In the genomic region with DNA sequence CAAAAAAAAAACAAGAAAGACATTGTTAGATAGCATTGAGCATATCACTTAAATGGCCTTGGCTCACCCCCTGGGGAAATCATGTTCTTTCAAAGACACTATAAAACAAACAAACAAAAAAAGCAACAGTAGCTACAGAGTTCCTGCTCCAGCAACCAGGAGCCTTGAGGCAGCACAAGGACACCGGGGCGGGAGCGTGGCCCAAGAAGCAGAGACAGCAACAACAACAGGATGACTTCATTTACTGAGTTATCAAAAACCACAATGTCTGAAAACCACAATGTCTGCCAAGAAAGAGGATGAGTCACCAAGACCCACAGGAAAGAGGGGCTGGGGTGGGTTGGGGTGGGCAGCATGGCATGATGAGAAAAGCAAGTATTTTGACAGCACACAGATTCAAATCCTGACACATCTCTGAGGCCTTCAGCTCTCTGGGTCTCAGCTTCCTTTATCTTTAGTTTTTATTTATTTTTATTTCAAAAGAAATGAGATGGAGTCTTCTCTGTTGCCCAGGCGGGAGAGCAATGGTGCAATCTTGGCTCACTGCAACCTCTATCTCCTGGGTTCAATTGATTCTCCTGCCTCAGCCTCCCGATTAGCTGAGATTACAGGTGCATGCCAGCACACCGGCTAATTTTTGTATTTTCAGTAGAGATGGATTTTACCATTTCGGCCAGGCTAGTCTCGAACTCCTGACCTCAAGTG, we compare ENCODE assay signal across 8 cellular contexts. TPM values are rescaled to one million over a fixed set of nuclear protein-coding genes. Genes with fewer than 3 reads are reported as not detected.
A peak's percentile ranks its signal among the peaks of the same experiment; 100 is the strongest.
DNase-seq lines count a peak whose midpoint lies in the region; ATAC-seq, FAIRE-seq and TF ChIP-seq lines count a peak whose summit lies in the region.

No MANE protein-coding gene starts in this region.

- POLR2A ChIA-PET in endothelial cell of umbilical vein (lab: Charles Lee) = interaction anchor here (0.6 kb wide), 1 partner anchor 169 kb away, joined by 11 read pairs; no protein-coding TSS in a partner anchor

- H3K27ac ChIP-seq in MM.1S (ENCODE audit: low read length) (peak overlapping the region; percentile 46; the same call in 1 of the 2 replicates), endothelial cell of umbilical vein (ENCODE audit: insufficient read depth, low read depth, low read length) (peak overlapping the region; percentile 42)

- H3K9me2 ChIP-seq in MM.1S (replicated peaks; ENCODE audit: insufficient read depth, low read length) = no peaks in the 10 kb centered on the region

- H3K4me3 Mint-ChIP-seq in activated CD4-positive, alpha-beta T cell treated with anti-CD3 and anti-CD28 coated beads, Interleukin-2, amount 10 ng/mL, durations not matched to agents 24 days and 14 days = peak overlapping the region; percentile 76

- peak; percentile 75 for DNase-seq in AG09309 (ENCODE audit: low read depth)
- peak; percentile 75 for DNase-seq in MM.1S
- peak; percentile 91 for DNase-seq in activated CD4-positive, alpha-beta T cell treated with anti-CD3 and anti-CD28 coated beads, Interleukin-2, amount 10 ng/mL, durations not matched to agents 24 days and 14 days
- DNase-seq in endothelial cell of umbilical vein (ENCODE audit: low read depth, low spot score) = peak; percentile 93
- DNase-seq in cortex of kidney (lab: John Stamatoyannopoulos, UW) = no peak

- H3K9ac ChIP-seq in MM.1S (ENCODE audit: low read length) (0 out of 2 replicates have a peak overlapping the region, but pooled peaks have one; percentile 9), endothelial cell of umbilical vein (replicated peaks; ENCODE audit: extremely low read depth, insufficient read depth, low read length) (peak overlapping the region; percentile 10), skeletal muscle satellite cell (ENCODE audit: low read depth, low read length) (no peak overlapping the region)

- peaks cover 1% of the 10 kb centered on the region for H3K36me3 Mint-ChIP-seq in activated CD4-positive, alpha-beta T cell treated with anti-CD3 and anti-CD28 coated beads, Interleukin-2, amount 10 ng/mL, durations not matched to agents 24 days and 14 days (ENCODE audit: low read depth)

- H3K27ac Mint-ChIP-seq in activated CD4-positive, alpha-beta T cell treated with anti-CD3 and anti-CD28 coated beads, Interleukin-2, amount 10 ng/mL, durations not matched to agents 24 days and 14 days = peak overlapping the region; percentile 95

- ATAC-seq in HG02840 (IDR thresholded peaks at IDR 0.05; ENCODE audit: low FRiP score, unreplicated experiment) (no peak), HG03159 (IDR thresholded peaks at IDR 0.05; ENCODE audit: unreplicated experiment) (no peak)

- H2AFZ ChIP-seq in MM.1S (ENCODE audit: low read length) (peak overlapping the region; percentile 60), endothelial cell of umbilical vein (ENCODE audit: low read depth, low read length) (no peak overlapping the region)

- peaks cover 2% of the 10 kb centered on the region for H3K27me3 Mint-ChIP-seq in activated CD4-positive, alpha-beta T cell treated with anti-CD3 and anti-CD28 coated beads, Interleukin-2, amount 10 ng/mL, durations not matched to agents 24 days and 14 days

- no peaks in the 10 kb centered on the region for H3F3A ChIP-seq in MM.1S (ENCODE audit: insufficient read depth, low read length)

- H3K79me2 ChIP-seq in MM.1S (ENCODE audit: low read length) (no peaks in the 10 kb centered on the region), endothelial cell of umbilical vein (ENCODE audit: control insufficient read depth, insufficient read depth, low read length) (no peaks in the 10 kb centered on the region)

- no TSS peak for BruUV-seq in endothelial cell of umbilical vein (replicated peaks; lab: Mats Ljungman, UMichigan)

- TF ChIP-seq POLR2A in endothelial cell of umbilical vein (IDR thresholded peaks at IDR 0.05; ENCODE audit: low read depth, low read length) = no peak

- H3K27me3 ChIP-seq in MM.1S (replicated peaks; ENCODE audit: insufficient read depth, low read length) = no peaks in the 10 kb centered on the region
- no peaks in the 10 kb centered on the region for H3K27me3 ChIP-seq in endothelial cell of umbilical vein (ENCODE audit: control insufficient read depth in 2 of 2, insufficient read depth in 2 of 2, low read length in 2 of 2)
- H3K27me3 ChIP-seq in skeletal muscle satellite cell (ENCODE audit: control insufficient read depth, insufficient read depth, low read length) = no peaks in the 10 kb centered on the region

- H3K4me2 ChIP-seq in MM.1S (ENCODE audit: low read depth, low read length) (peak overlapping the region; percentile 67; the same call in 1 of the 2 replicates), endothelial cell of umbilical vein (ENCODE audit: insufficient read depth, low read length) (peak overlapping the region; percentile 65), skeletal muscle satellite cell (ENCODE audit: low read length) (peak overlapping the region; percentile 45)

- H3K9me3 ChIP-seq in MM.1S (replicated peaks; ENCODE audit: insufficient read depth, low read length) (no peaks in the 10 kb centered on the region), endothelial cell of umbilical vein (replicated peaks; ENCODE audit: control insufficient read depth, insufficient read depth, low read length) (no peaks in the 10 kb centered on the region), skeletal muscle satellite cell (replicated peaks; ENCODE audit: low read length) (no peaks in the 10 kb centered on the region)

- H4K20me1 ChIP-seq in MM.1S (ENCODE audit: insufficient read depth, low read length) (no peaks in the 10 kb centered on the region), endothelial cell of umbilical vein (replicated peaks; ENCODE audit: control insufficient read depth, extremely low read depth, insufficient read depth, low read length) (no peaks in the 10 kb centered on the region)

- no peak overlapping the region for H3K4me3 ChIP-seq in AG09309 (ENCODE audit: control insufficient read depth, low read depth, low read length)
- 0 out of 2 replicates have a peak overlapping the region, but pooled peaks have one; percentile 11 for H3K4me3 ChIP-seq in MM.1S (ENCODE audit: low read length)
- no peak overlapping the region for H3K4me3 ChIP-seq in endothelial cell of umbilical vein (replicated peaks in 1 of 3; ENCODE audit: insufficient read depth in 1 of 3, low read depth in 1 of 3, low read length in 3 of 3)
- no peak overlapping the region for H3K4me3 ChIP-seq in skeletal muscle satellite cell (ENCODE audit: low read length)

- peaks cover 51% of the 10 kb centered on the region for H3K4me1 Mint-ChIP-seq in activated CD4-positive, alpha-beta T cell treated with anti-CD3 and anti-CD28 coated beads, Interleukin-2, amount 10 ng/mL, durations not matched to agents 24 days and 14 days

- no peak for TF ChIP-seq CTCF in AG09309 (IDR thresholded peaks at IDR 0.05; ENCODE audit: control insufficient read depth, insufficient read depth, low read depth, low read length, missing control alignments)
- TF ChIP-seq CTCF in MM.1S (IDR thresholded peaks at IDR 0.05; ENCODE audit: low read length) = no peak
- TF ChIP-seq CTCF in endothelial cell of umbilical vein (IDR thresholded peaks at IDR 0.05; ENCODE audit: extremely low read depth in 1 of 2, insufficient read depth in 1 of 2, low read depth in 1 of 2, low read length in 2 of 2) = no peak

- CTCF ChIA-PET in endothelial cell of umbilical vein (lab: Charles Lee) = interaction anchor here (0.7 to 4.2 kb wide), 6 partner anchors 19 to 287 kb away, joined by 3 to 33 read pairs (median 4); partner anchors contain the start of gene ATP2B4

- H3K9me3 Mint-ChIP-seq in activated CD4-positive, alpha-beta T cell treated with anti-CD3 and anti-CD28 coated beads, Interleukin-2, amount 10 ng/mL, durations not matched to agents 24 days and 14 days = no peaks in the 10 kb centered on the region

- no peaks in the 10 kb centered on the region for H3K9me1 ChIP-seq in endothelial cell of umbilical vein (replicated peaks; ENCODE audit: control insufficient read depth, extremely low read depth, insufficient read depth, low read length)

- H3K36me3 ChIP-seq in MM.1S (replicated peaks; ENCODE audit: insufficient read depth, low read length) (no peaks in the 10 kb centered on the region), endothelial cell of umbilical vein (ENCODE audit: control insufficient read depth in 2 of 2, extremely low read depth in 1 of 2, insufficient read depth in 2 of 2, low read length in 2 of 2) (no peaks in the 10 kb centered on the region), skeletal muscle satellite cell (ENCODE audit: insufficient read depth, low read length) (no peaks in the 10 kb centered on the region)

- dilution Hi-C loops in endothelial cell of umbilical vein (cut with MboI; ENCODE audit: extremely low pct_ligation_motif_present, low sequenced_read_pairs) = no loop called here

- peaks cover 6% of the 10 kb centered on the region for H3K4me1 ChIP-seq in MM.1S (ENCODE audit: low read length)
- peaks cover 15% of the 10 kb centered on the region for H3K4me1 ChIP-seq in endothelial cell of umbilical vein (ENCODE audit: control insufficient read depth, extremely low read depth, insufficient read depth, low read length)
- peaks cover 22% of the 10 kb centered on the region for H3K4me1 ChIP-seq in skeletal muscle satellite cell (ENCODE audit: control insufficient read depth, insufficient read depth, low read length)

- FAIRE-seq in endothelial cell of umbilical vein (lab: Jason Lieb, UNC) = peak; percentile 94

- intact Hi-C loops in activated CD4-positive, alpha-beta T cell treated with anti-CD3 and anti-CD28 coated beads, Interleukin-2, amount 10 ng/mL, durations not matched to agents 24 days and 14 days (cut with micrococcal nuclease) = loop anchor here (1.0 to 5.0 kb wide), 7 partner anchors 14 to 95 kb away; no protein-coding TSS in a partner anchor
- intact Hi-C loops in endothelial cell of umbilical vein (cut with micrococcal nuclease) = loop anchor here (1.0 to 5.0 kb wide), 3 partner anchors 19 to 95 kb away; partner anchors contain the start of gene ATP2B4

TF ChIP-seq in endothelial cell of umbilical vein, 7 proteins besides CTCF, POLR2A, EP300 and RAD21 (continues in another document):
- TF ChIP-seq EZH2 (IDR thresholded peaks at IDR 0.05; ENCODE audit: borderline replicate concordance, low read depth, low read length, severe bottlenecking) = no peak
- TF ChIP-seq JUN (IDR thresholded peaks at IDR 0.05; ENCODE audit: borderline replicate concordance, insufficient read depth, insufficient read length, low read depth) = peak; percentile 82

RNA-seq across cellular contexts. Expression of gene ATP2B4, which starts 19.3 kb away (rescaled TPM):
- 32.7 and 33.5 TPM in 2 replicates for total RNA-seq in activated CD4-positive, alpha-beta T cell treated with anti-CD3 and anti-CD28 coated beads, Interleukin-2, amount 10 ng/mL, durations not matched to agents 24 days and 14 days
- 45.7 and 59.7 TPM in 2 replicates for total RNA-seq in endothelial cell of umbilical vein
- polyA plus RNA-seq in endothelial cell of umbilical vein = 31.2 and 31.7 TPM in 2 replicates
- polyA plus RNA-seq in endothelial cell of umbilical vein (2011; cell fraction: cytosol; rRNA removed) = 25.8 and 28.6 TPM in 2 replicates
- 61.2 and 68.7 TPM in 2 replicates for polyA plus RNA-seq in endothelial cell of umbilical vein (2011; cell fraction: nucleus; rRNA removed)
- polyA plus RNA-seq in endothelial cell of umbilical vein (2012) = 42.2 and 49.4 TPM in 2 replicates
- 134 and 153 TPM in 2 replicates for polyA minus RNA-seq in endothelial cell of umbilical vein
- 57.6 TPM for polyA minus RNA-seq in endothelial cell of umbilical vein (2011; cell fraction: cytosol; rRNA and poly(A)+ RNA removed)
- polyA minus RNA-seq in endothelial cell of umbilical vein (2011; cell fraction: nucleus; rRNA and poly(A)+ RNA removed) = 51.0 and 79.7 TPM in 2 replicates
- 205 and 257 TPM in 2 replicates for total RNA-seq in skeletal muscle satellite cell (2012; rRNA removed)
